Comparison of ENCODE assay signal across 9 cellular contexts in genomic region chr2:200377774-200378336, GRCh38.
A peak's percentile ranks its signal among the peaks of the same experiment; 100 is the strongest.
DNase-seq lines count a peak whose midpoint lies in the region; ATAC-seq and TF ChIP-seq lines count a peak whose summit lies in the region.
"Had no signal": no experiment of that assay in that cellular context is flagged by ENCODE, and none has a peak within 500 bp of the region (broad histone marks: within the 10 kb centered on the region; RNA-seq: fewer than 3 reads in every experiment).

No MANE protein-coding gene starts in this region.

- H4K20me1 ChIP-seq in MM.1S (ENCODE audit: insufficient read depth, low read length), result no peaks in the 10 kb centered on the region

- peaks cover 74% of the 10 kb centered on the region for H3K4me1 ChIP-seq in MM.1S (ENCODE audit: low read length)

- H3K9me3 ChIP-seq in CD4-positive, alpha-beta T cell (ENCODE audit: control insufficient read depth, low read length), result no peaks in the 10 kb centered on the region
- H3K9me3 ChIP-seq in MM.1S (replicated peaks; ENCODE audit: insufficient read depth, low read length), result no peaks in the 10 kb centered on the region

- no peak overlapping the region for H3K9ac ChIP-seq in MM.1S (ENCODE audit: low read length)

- no peaks in the 10 kb centered on the region for H3K27me3 ChIP-seq in CD4-positive, alpha-beta T cell (ENCODE audit: control insufficient read depth, insufficient read depth, low read length)
- H3K27me3 ChIP-seq in MM.1S (replicated peaks; ENCODE audit: insufficient read depth, low read length), result no peaks in the 10 kb centered on the region

- no peaks in the 10 kb centered on the region for H3K27me3 Mint-ChIP-seq in CD4-positive, alpha-beta T cell
- peaks cover 3% of the 10 kb centered on the region for H3K27me3 Mint-ChIP-seq in nephron progenitor cell (ENCODE audit: low read depth, poor library complexity)

- H3K9me2 ChIP-seq in MM.1S (replicated peaks; ENCODE audit: insufficient read depth, low read length), result no peaks in the 10 kb centered on the region

- TF ChIP-seq CTCF in CD4-positive, alpha-beta T cell (IDR thresholded peaks at IDR 0.05), result no peak
- TF ChIP-seq CTCF in MM.1S (IDR thresholded peaks at IDR 0.05; ENCODE audit: low read length) (no peak), epithelial cell of esophagus (IDR thresholded peaks at IDR 0.05; ENCODE audit: insufficient read depth, low read depth, low read length, missing control alignments) (no peak), nephron progenitor cell (IDR thresholded peaks at IDR 0.05) (no peak), GM10266 (IDR thresholded peaks at IDR 0.05; ENCODE audit: control insufficient read depth, insufficient read depth, low read depth, missing control alignments) (no peak)

- no peaks in the 10 kb centered on the region for H3K36me3 Mint-ChIP-seq in CD4-positive, alpha-beta T cell (ENCODE audit: low read depth)
- no peaks in the 10 kb centered on the region for H3K36me3 Mint-ChIP-seq in nephron progenitor cell (ENCODE audit: low read depth)

- peak overlapping the region; percentile 88 for H3K27ac Mint-ChIP-seq in CD4-positive, alpha-beta T cell
- H3K27ac Mint-ChIP-seq in nephron progenitor cell, result peak overlapping the region; percentile 90

- H3K79me2 ChIP-seq in MM.1S (ENCODE audit: low read length), result peaks cover 80% of the 10 kb centered on the region

- intact Hi-C loops in CD4-positive, alpha-beta T cell (cut with DNase I, micrococcal nuclease), result loop anchor here (10.0 kb wide), 3 partner anchors 87 to 427 kb away; no protein-coding TSS in a partner anchor

- no peaks in the 10 kb centered on the region for H3K9me3 Mint-ChIP-seq in CD4-positive, alpha-beta T cell
- no peaks in the 10 kb centered on the region for H3K9me3 Mint-ChIP-seq in nephron progenitor cell

- no peak overlapping the region for H3K27ac ChIP-seq in CD4-positive, alpha-beta T cell (ENCODE audit: low read depth, low read length)
- peak overlapping the region; percentile 79; the same call in 1 of the 2 replicates for H3K27ac ChIP-seq in MM.1S (ENCODE audit: low read length)

- H3K4me2 ChIP-seq in MM.1S (ENCODE audit: low read depth, low read length), result no peak overlapping the region

- POLR2A ChIA-PET in CD4-positive, alpha-beta T cell (lab: Charles Lee), result no interaction called here

- H3K4me3 Mint-ChIP-seq in CD4-positive, alpha-beta T cell, result no peak overlapping the region
- no peak overlapping the region for H3K4me3 Mint-ChIP-seq in nephron progenitor cell

- no peak for ATAC-seq in CD4-positive, alpha-beta T cell (ENCODE audit: poor library complexity)

- H3F3A ChIP-seq in MM.1S (ENCODE audit: insufficient read depth, low read length), result peaks cover 59% of the 10 kb centered on the region

- H3K36me3 ChIP-seq in MM.1S (replicated peaks; ENCODE audit: insufficient read depth, low read length), result no peaks in the 10 kb centered on the region

- H2AFZ ChIP-seq in MM.1S (ENCODE audit: low read length), result no peak overlapping the region

- no peak for DNase-seq in CD4-positive, alpha-beta T cell
- DNase-seq in MM.1S (no peak), epithelial cell of esophagus (ENCODE audit: low read depth) (peak; percentile 34), nephron progenitor cell (no peak), NCI-H2171 (lab: John Stamatoyannopoulos, UW) (no peak), SIG-M5 treated with dmso at 0.1 percent for 504 hours (lab: John Stamatoyannopoulos, UW; ENCODE audit: unreplicated experiment) (no peak), CD1c-positive myeloid dendritic cell (ENCODE audit: extremely low spot score) (no peak), GM10266 (ENCODE audit: extremely low spot score) (no peak)
- DNase-seq: NCI-H1694 had no signal

- CTCF ChIA-PET in CD4-positive, alpha-beta T cell (lab: Charles Lee), result no interaction called here

- H3K4me1 Mint-ChIP-seq in CD4-positive, alpha-beta T cell (ENCODE audit: low read depth), result peaks cover 82% of the 10 kb centered on the region
- H3K4me1 Mint-ChIP-seq in nephron progenitor cell, result peaks cover 70% of the 10 kb centered on the region

- H3K4me3 ChIP-seq in MM.1S (ENCODE audit: low read length), result no peak overlapping the region
- no peak overlapping the region for H3K4me3 ChIP-seq in epithelial cell of esophagus (ENCODE audit: low read length)
